8 cellular contexts compared by ENCODE assay signal in the genomic region with DNA sequence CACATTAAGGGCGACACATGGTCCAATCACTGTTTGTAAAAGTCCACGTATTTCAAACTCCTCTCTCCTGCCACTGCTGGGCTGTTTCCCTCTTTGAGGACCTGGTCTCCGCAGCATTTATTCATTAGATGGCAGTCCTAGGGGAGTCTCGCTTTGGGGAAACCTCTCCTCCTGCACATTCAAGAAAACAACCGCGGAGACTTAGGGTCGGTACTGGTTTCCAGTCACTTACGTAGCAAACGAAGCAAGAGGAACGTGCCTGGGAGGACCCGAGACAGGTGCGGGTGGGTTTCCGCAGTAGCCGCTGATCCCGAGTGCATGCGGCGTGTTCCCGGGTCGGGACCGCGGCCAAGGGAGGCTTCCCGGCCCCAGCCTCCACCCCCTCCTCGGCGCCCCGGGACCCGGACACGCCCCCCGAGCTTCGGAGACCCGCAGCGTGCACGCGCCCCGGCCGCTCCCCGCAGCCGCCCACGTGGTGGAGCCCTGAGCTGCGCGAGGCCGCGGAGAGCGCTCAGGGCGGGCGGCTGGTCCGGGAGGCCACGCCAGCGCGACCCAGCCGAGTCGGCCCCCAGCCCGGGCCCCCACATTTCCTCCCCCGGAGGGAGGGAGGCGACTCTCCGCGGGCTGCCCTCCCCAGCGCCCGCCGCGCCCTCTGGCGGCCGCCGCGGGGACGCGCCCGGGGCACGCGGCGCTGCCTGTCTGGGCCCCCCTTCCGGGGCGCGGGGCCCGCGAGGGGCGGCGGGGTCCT. TPM values are rescaled to one million over a fixed set of nuclear protein-coding genes. Genes with fewer than 3 reads are reported as not detected.
DNase-seq lines count a peak whose midpoint lies in the region; ATAC-seq and TF ChIP-seq lines count a peak whose summit lies in the region.

No MANE protein-coding gene starts in this region.

- H2AFZ ChIP-seq in trophoblast cell (ENCODE audit: insufficient read depth, low read length, poor library complexity) = peak overlapping the region; percentile 91

- ATAC-seq in GM21360 (IDR thresholded peaks at IDR 0.05; ENCODE audit: unreplicated experiment) = peak; percentile 41
- peak; percentile 68 for ATAC-seq in aorta (ENCODE audit: low FRiP score)

- H4K91ac ChIP-seq in trophoblast cell (ENCODE audit: low read depth, low read length) = peak overlapping the region; percentile 97

- WGBS in trophoblast cell (ENCODE audit: extremely low coverage, insufficient coverage, insufficient read length) = no CpG with 5 or more reads among the region's 77 CpGs
- 0 to 1% methylated on average over 46 to 77 of the region's 77 CpGs for WGBS in aorta, 2 donors

- H3K36me3 ChIP-seq in HUES48 (ENCODE audit: control insufficient read depth, insufficient read depth, low read length) = no peaks in the 10 kb centered on the region
- no peaks in the 10 kb centered on the region for H3K36me3 ChIP-seq in SK-N-MC (ENCODE audit: insufficient read depth, low read length)
- no peaks in the 10 kb centered on the region for H3K36me3 ChIP-seq in cardiac muscle cell
- no peaks in the 10 kb centered on the region for H3K36me3 ChIP-seq in trophoblast cell (ENCODE audit: control insufficient read depth in 1 of 2, insufficient read depth in 2 of 2, low read length in 2 of 2)
- H3K36me3 ChIP-seq in aorta (ENCODE audit: control insufficient read depth in 1 of 2, insufficient read depth in 2 of 2, low read length in 1 of 2) = no peaks in the 10 kb centered on the region

- peak overlapping the region; percentile 77 for H3K4ac ChIP-seq in trophoblast cell (ENCODE audit: low read depth, low read length)

- H3K9me3 ChIP-seq in HUES48 (ENCODE audit: control insufficient read depth, insufficient read depth, low read length) (no peaks in the 10 kb centered on the region), SK-N-MC (ENCODE audit: low read depth, low read length) (no peaks in the 10 kb centered on the region), cardiac muscle cell (ENCODE audit: low read depth) (no peaks in the 10 kb centered on the region), trophoblast cell (ENCODE audit: insufficient read depth, low read depth, low read length) (no peaks in the 10 kb centered on the region), aorta (ENCODE audit: control insufficient read depth, low read length) (no peaks in the 10 kb centered on the region)

- peak overlapping the region; percentile 77 for H2BK12ac ChIP-seq in trophoblast cell (ENCODE audit: low read length)

- H3K4me1 Mint-ChIP-seq in activated naive CD8-positive, alpha-beta T cell treated with anti-CD3 and anti-CD28 coated beads for 36 hours = peaks cover 17% of the 10 kb centered on the region

- H3K14ac ChIP-seq in trophoblast cell (ENCODE audit: low read length) = peak overlapping the region; percentile 88

- peaks cover 4% of the 10 kb centered on the region; the same call in 1 of the 2 replicates for H3K27me3 ChIP-seq in HUES48 (ENCODE audit: control insufficient read depth, insufficient read depth, low read length)
- H3K27me3 ChIP-seq in cardiac muscle cell = no peaks in the 10 kb centered on the region
- no peaks in the 10 kb centered on the region for H3K27me3 ChIP-seq in trophoblast cell (ENCODE audit: insufficient read depth, low read length)
- H3K27me3 ChIP-seq in aorta (ENCODE audit: control insufficient read depth in 1 of 2, insufficient read depth in 2 of 2, low read length in 1 of 2) = no peaks in the 10 kb centered on the region

- H3K27me3 Mint-ChIP-seq in activated naive CD8-positive, alpha-beta T cell treated with anti-CD3 and anti-CD28 coated beads for 36 hours = peaks cover 9% of the 10 kb centered on the region

- H3K4me1 ChIP-seq in HUES48 (ENCODE audit: control insufficient read depth, insufficient read depth, low read length) (peaks cover 19% of the 10 kb centered on the region), cardiac muscle cell (ENCODE audit: low read depth) (peaks cover 15% of the 10 kb centered on the region), trophoblast cell (ENCODE audit: control insufficient read depth in 1 of 2, insufficient read depth in 2 of 2, low read length in 2 of 2) (no peaks in the 10 kb centered on the region), aorta (ENCODE audit: control insufficient read depth in 1 of 2, insufficient read depth in 2 of 2, low read length in 2 of 2) (no peaks in the 10 kb centered on the region)

- H3K4me3 Mint-ChIP-seq in activated naive CD8-positive, alpha-beta T cell treated with anti-CD3 and anti-CD28 coated beads for 36 hours = peak overlapping the region; percentile 82

- H3K9ac ChIP-seq in HUES48 (ENCODE audit: low read depth, low read length) = peak overlapping the region; percentile 77
- H3K9ac ChIP-seq in SK-N-MC (ENCODE audit: insufficient read length) = peak overlapping the region; percentile 86
- peak overlapping the region; percentile 89 for H3K9ac ChIP-seq in trophoblast cell (ENCODE audit: low read length)

- peak overlapping the region; percentile 93 for H4K12ac ChIP-seq in trophoblast cell (ENCODE audit: low read depth, low read length)

- H3K18ac ChIP-seq in trophoblast cell (ENCODE audit: low read length) = peak overlapping the region; percentile 84

- peak overlapping the region; percentile 94 for H3K4me3 ChIP-seq in HUES48 (ENCODE audit: low read depth, low read length)
- peak overlapping the region; percentile 92 for H3K4me3 ChIP-seq in SK-N-MC
- H3K4me3 ChIP-seq in cardiac muscle cell = peak overlapping the region; percentile 99
- H3K4me3 ChIP-seq in trophoblast cell (ENCODE audit: low read depth, low read length) = peak overlapping the region; percentile 83
- H3K4me3 ChIP-seq in aorta (ENCODE audit: low read length in 2 of 2) = peak overlapping the region; percentile 72 to 99

- H3K79me1 ChIP-seq in trophoblast cell (ENCODE audit: low read length) = peaks cover 33% of the 10 kb centered on the region

- H2AK5ac ChIP-seq in trophoblast cell (ENCODE audit: low read length) = no peak overlapping the region

- peak overlapping the region; percentile 91 for H2BK120ac ChIP-seq in trophoblast cell (ENCODE audit: insufficient read depth, low read length, poor library complexity)

- peak overlapping the region; percentile 76 for H3K27ac Mint-ChIP-seq in activated naive CD8-positive, alpha-beta T cell treated with anti-CD3 and anti-CD28 coated beads for 36 hours

- intact Hi-C loops in aorta (cut with DNase I) = loop anchor here (2.0 to 10.0 kb wide), 6 partner anchors 62 to 430 kb away; no protein-coding TSS in a partner anchor

- TF ChIP-seq CTCF in cardiac muscle cell (IDR thresholded peaks at IDR 0.05; ENCODE audit: low read depth, low read length) = no peak

- peak; percentile 79 for DNase-seq in CMK (ENCODE audit: low read depth)
- DNase-seq in SK-N-MC (ENCODE audit: low read depth, low spot score) = no peak
- peak; percentile 83 for DNase-seq in activated naive CD8-positive, alpha-beta T cell treated with anti-CD3 and anti-CD28 coated beads for 36 hours
- peak; percentile 55 to 92 for DNase-seq in cardiac muscle cell (ENCODE audit: low read depth in 1 of 2, low spot score in 1 of 2)
- peak; percentile 7 to 55 for DNase-seq in trophoblast cell
- peak; percentile 79 to 92 for DNase-seq in aorta

- no peaks in the 10 kb centered on the region for H3K36me3 Mint-ChIP-seq in activated naive CD8-positive, alpha-beta T cell treated with anti-CD3 and anti-CD28 coated beads for 36 hours

- H3K79me2 ChIP-seq in trophoblast cell (ENCODE audit: control insufficient read depth, insufficient read depth, low read length, poor library complexity) = peaks cover 23% of the 10 kb centered on the region

- H3K27ac ChIP-seq in HUES48 (ENCODE audit: low read depth, low read length) (peak overlapping the region; percentile 99), SK-N-MC (peak overlapping the region; percentile 88), cardiac muscle cell (peak overlapping the region; percentile 88), trophoblast cell (ENCODE audit: low read depth, low read length) (peak overlapping the region; percentile 87), aorta (ENCODE audit: low read depth in 1 of 2, low read length in 2 of 2) (peak overlapping the region in 1 of 2 donors; percentile 70)

- no peak overlapping the region for H3K23ac ChIP-seq in trophoblast cell (ENCODE audit: low read length)

- peak overlapping the region; percentile 82 for H2BK5ac ChIP-seq in trophoblast cell (ENCODE audit: low read depth, low read length, poor library complexity)

- peak overlapping the region; percentile 96 for H3K4me2 ChIP-seq in trophoblast cell (ENCODE audit: low read length)

- no peaks in the 10 kb centered on the region for H3K9me3 Mint-ChIP-seq in activated naive CD8-positive, alpha-beta T cell treated with anti-CD3 and anti-CD28 coated beads for 36 hours

- peak overlapping the region; percentile 83 for H4K8ac ChIP-seq in trophoblast cell (ENCODE audit: low read depth, low read length)

RNA-seq across cellular contexts. Expression of a gene that starts 1.1 kb away (rescaled TPM):
- total RNA-seq in activated naive CD8-positive, alpha-beta T cell treated with anti-CD3 and anti-CD28 coated beads for 36 hours = 10 to 100 TPM; 17.7 to 18.9 TPM
- total RNA-seq in cardiac muscle cell = 51.6 and 92.4 TPM in 2 replicates
- polyA plus RNA-seq in cardiac muscle cell = 9.5 and 13.5 TPM in 2 replicates
- polyA plus RNA-seq in trophoblast cell (2013) = 121 and 126 TPM in 2 replicates
- total RNA-seq in aorta = 100 to 1,000 TPM in 1 of 2 donors, 10 to 100 TPM in 1; 88.8 to 137 TPM
- polyA plus RNA-seq in aorta = 10 to 100 TPM in 1 of 2 donors, 1 to 10 TPM in 1; 7.5 to 12.7 TPM
